In genomic region chr3:179149951-179150350, GRCh38 we compare ENCODE assay signal across 9 cellular contexts. TPM values are rescaled to one million over a fixed set of nuclear protein-coding genes. Genes with fewer than 3 reads are reported as not detected.
DNase-seq lines count a peak whose midpoint lies in the region; TF ChIP-seq lines count a peak whose summit lies in the region.
"Had no signal": no experiment of that assay in that cellular context is flagged by ENCODE, and none has a peak within 500 bp of the region (broad histone marks: within the 10 kb centered on the region; RNA-seq: fewer than 3 reads in every experiment).

No MANE protein-coding gene starts in this region.

- no peak overlapping the region for H3K9ac ChIP-seq in parathyroid adenoma

- H2AFZ ChIP-seq in PC-9 = peak overlapping the region; percentile 89; the same call in 1 of the 2 replicates
- no peak overlapping the region for H2AFZ ChIP-seq in parathyroid adenoma

- peaks cover 15% of the 10 kb centered on the region for H3F3A ChIP-seq in PC-9 (ENCODE audit: insufficient read depth, low read depth)

- DNase-seq in Caki2 (ENCODE audit: low read depth) (peak; percentile 19), PC-9 (no peak), epithelial cell of proximal tubule (ENCODE audit: low read depth) (no peak), anterior cingulate cortex (lab: John Stamatoyannopoulos, UW) (no peak), DMS53 treated with DMSO at 0.1 percent for 48 hours (lab: John Stamatoyannopoulos, UW; ENCODE audit: unreplicated experiment) (no peak), NCI-H226 (no peak), islet precursor cell (no peak)
- DNase-seq: NCI-H1105 treated with DMSO at 0.1 percent for 48 hours had no signal

- intact Hi-C loops in PC-9 (cut with micrococcal nuclease; ENCODE audit: unreplicated experiment) = loop anchor here (1.0 to 5.0 kb wide), 3 partner anchors 111 to 1338 kb away; partner anchors contain the start of gene MFN1

- H3K27me3 ChIP-seq in PC-9 (ENCODE audit: insufficient read depth, low read depth) = no peaks in the 10 kb centered on the region
- no peaks in the 10 kb centered on the region for H3K27me3 ChIP-seq in parathyroid adenoma (ENCODE audit: control insufficient read depth, insufficient read depth, low read length)

- no peak for TF ChIP-seq CTCF in PC-9 (conservative IDR thresholded peaks at IDR 0.05)
- no peak for TF ChIP-seq CTCF in epithelial cell of proximal tubule (conservative IDR thresholded peaks at IDR 0.05; ENCODE audit: low read depth, low read length)
- TF ChIP-seq CTCF in parathyroid adenoma (IDR thresholded peaks at IDR 0.05) = no peak

- BruUV-seq in PC-9 (replicated peaks; lab: Mats Ljungman, UMichigan) = TSS peak; percentile 29

- H3K4me2 ChIP-seq in PC-9 = peak overlapping the region; percentile 87
- peak overlapping the region; percentile 95 for H3K4me2 ChIP-seq in parathyroid adenoma (ENCODE audit: low read length)

- peak overlapping the region; percentile 68 for H3K27ac ChIP-seq in PC-9
- H3K27ac ChIP-seq in parathyroid adenoma = peak overlapping the region; percentile 87

- H3K4me1 ChIP-seq in PC-9 (replicated peaks; ENCODE audit: insufficient read depth) = peaks cover 20% of the 10 kb centered on the region
- peaks cover 11% of the 10 kb centered on the region for H3K4me1 ChIP-seq in parathyroid adenoma

- CTCF ChIA-PET in PC-9 (lab: Charles Lee) = no interaction called here

- H4K20me1 ChIP-seq in PC-9 (ENCODE audit: insufficient read depth) = peaks cover 5% of the 10 kb centered on the region; the same call in 1 of the 2 replicates

- no peaks in the 10 kb centered on the region for H3K9me2 ChIP-seq in PC-9 (ENCODE audit: insufficient read depth)

- in situ Hi-C loops in Caki2 (cut with HindIII; ENCODE audit: low pct_unique_long_range_greater_than_20kb, low sequenced_read_pairs) = no loop called here

- POLR2A ChIA-PET in PC-9 (lab: Charles Lee; ENCODE audit: unreplicated experiment) = interaction anchor here (0.5 to 0.6 kb wide), 3 partner anchors 111 to 631 kb away, joined by 3 to 4 read pairs (median 4); no protein-coding TSS in a partner anchor

- peaks cover 62% of the 10 kb centered on the region for H3K79me2 ChIP-seq in PC-9 (ENCODE audit: low read depth)
- peaks cover 35% of the 10 kb centered on the region for H3K79me2 ChIP-seq in parathyroid adenoma

- H3K9me3 ChIP-seq in PC-9 (ENCODE audit: insufficient read depth, low read depth) (no peaks in the 10 kb centered on the region), parathyroid adenoma (ENCODE audit: control insufficient read depth, low read length) (no peaks in the 10 kb centered on the region)

- H3K36me3 ChIP-seq in PC-9 (ENCODE audit: low read depth) (no peaks in the 10 kb centered on the region), parathyroid adenoma (ENCODE audit: control insufficient read depth, insufficient read depth, low read length) (no peaks in the 10 kb centered on the region)

- peak overlapping the region; percentile 85 for H3K4me3 ChIP-seq in PC-9
- peak overlapping the region; percentile 86 for H3K4me3 ChIP-seq in epithelial cell of proximal tubule (ENCODE audit: low read depth, low read length)
- H3K4me3 ChIP-seq in parathyroid adenoma (ENCODE audit: low read depth, low read length) = peak overlapping the region; percentile 71

RNA-seq across cellular contexts. Expression of gene PIK3CA, which starts 1.8 kb away (rescaled TPM):
- 16.2 and 19.4 TPM in 2 replicates for total RNA-seq in Caki2 (2014; rRNA removed; shearing (Covaris generic); ENCODE audit: low replicate concordance)
- total RNA-seq in PC-9 (2021) (33.9 and 39.9 TPM in 2 replicates), epithelial cell of proximal tubule (8.7 and 11.7 TPM in 2 replicates)
